In genomic region chr14:68807148-68807600, GRCh38 we compare ENCODE assay signal across 8 cellular contexts. TPM values are rescaled to one million over a fixed set of nuclear protein-coding genes. Genes with fewer than 3 reads are reported as not detected.
DNase-seq lines count a peak whose midpoint lies in the region; ATAC-seq and TF ChIP-seq lines count a peak whose summit lies in the region.

No MANE protein-coding gene starts in this region.

- H3K4me3 ChIP-seq in Karpas-422 (ENCODE audit: low read length), result no peak overlapping the region
- H3K4me3 ChIP-seq in liver (ENCODE audit: low read depth in 1 of 3, low read length in 3 of 3), result no peak overlapping the region
- H3K4me3 ChIP-seq in thyroid gland (replicated peaks in 1 of 3), result no peak overlapping the region

- H3K36me3 Mint-ChIP-seq in CD4-positive, alpha-beta T cell (ENCODE audit: low read depth), result no peaks in the 10 kb centered on the region
- H3K36me3 Mint-ChIP-seq in MCF 10A (ENCODE audit: insufficient read depth, unreplicated experiment) (peaks cover 6% of the 10 kb centered on the region), natural killer cell (peaks cover 4% of the 10 kb centered on the region)

- peak overlapping the region; percentile 46; the same call in 1 of the 2 replicates for H2AFZ ChIP-seq in Karpas-422 (ENCODE audit: low read length)

- no peaks in the 10 kb centered on the region for H3K9me3 ChIP-seq in CD4-positive, alpha-beta T cell (ENCODE audit: control insufficient read depth, low read length)
- H3K9me3 ChIP-seq in Karpas-422 (ENCODE audit: low read length) (peaks cover 2% of the 10 kb centered on the region), liver (ENCODE audit: control insufficient read depth in 4 of 4, low read length in 3 of 4) (no peaks in the 10 kb centered on the region), thyroid gland (no peaks in the 10 kb centered on the region)

- intact Hi-C loops in CD4-positive, alpha-beta T cell (cut with DNase I, micrococcal nuclease), result no loop called here
- intact Hi-C loops in MCF 10A (cut with micrococcal nuclease), result no loop called here
- intact Hi-C loops in thyroid gland (cut with DNase I), result no loop called here
- intact Hi-C loops in natural killer cell (cut with micrococcal nuclease), result no loop called here

- 15% methylated on average over 10 of the region's 10 CpGs for whole genome bisulfite sequencing in liver
- WGBS in thyroid gland, 2 donors, result 25 to 34% methylated on average over 6 to 10 of the region's 10 CpGs

- H3K9ac ChIP-seq in Karpas-422 (ENCODE audit: low read length), result peak overlapping the region; percentile 57
- no peak overlapping the region for H3K9ac ChIP-seq in liver (ENCODE audit: low read depth in 1 of 2, low read length in 2 of 2)

- peaks cover 16% of the 10 kb centered on the region for H3K4me1 ChIP-seq in Karpas-422 (ENCODE audit: low read length)
- peaks cover 12 to 22% (median 18%) of the 10 kb centered on the region in 4 donors for H3K4me1 ChIP-seq in liver (ENCODE audit: control insufficient read depth in 4 of 4, insufficient read depth in 4 of 4, low read length in 3 of 4)
- H3K4me1 ChIP-seq in thyroid gland, result peaks cover 41 to 43% of the 10 kb centered on the region in 2 donors

- peak; percentile 49 for ATAC-seq in CD4-positive, alpha-beta T cell (ENCODE audit: poor library complexity)
- ATAC-seq in natural killer cell (no peak), GM18873 (IDR thresholded peaks at IDR 0.05; ENCODE audit: low FRiP score, unreplicated experiment) (no peak)

- peaks cover 49% of the 10 kb centered on the region for H3K4me1 Mint-ChIP-seq in CD4-positive, alpha-beta T cell (ENCODE audit: low read depth)
- H3K4me1 Mint-ChIP-seq in MCF 10A (ENCODE audit: insufficient read depth, unreplicated experiment) (peaks cover 11% of the 10 kb centered on the region), natural killer cell (peaks cover 6 to 24% of the 10 kb centered on the region in 2 donors)

- peak in 1 of 10 experiments; percentile 16 for DNase-seq in CD4-positive, alpha-beta T cell
- DNase-seq in Karpas-422 (peak; percentile 75), MCF 10A (ENCODE audit: unreplicated experiment) (peak; percentile 65), thyroid gland (peak; percentile 47 to 63), natural killer cell (no peak), GM19238 (ENCODE audit: insufficient read length, low spot score) (no peak)

- H3K9me3 Mint-ChIP-seq in CD4-positive, alpha-beta T cell, result peaks cover 2% of the 10 kb centered on the region
- H3K9me3 Mint-ChIP-seq in MCF 10A (ENCODE audit: unreplicated experiment) (peaks cover under 1% of the 10 kb centered on the region), natural killer cell (peaks cover 0 to under 1% of the 10 kb centered on the region in 2 donors)

- no peaks in the 10 kb centered on the region for H3K79me2 ChIP-seq in Karpas-422 (ENCODE audit: low read length)

- CTCF ChIA-PET in CD4-positive, alpha-beta T cell (lab: Charles Lee), result no interaction called here
- CTCF ChIA-PET in MCF 10A (lab: Yijun Ruan, JAX), result interaction anchor here (0.6 to 2.0 kb wide), 4 partner anchors 9 to 259 kb away, joined by 3 to 10 read pairs (median 4); no protein-coding TSS in a partner anchor

- no TSS peak for BruUV-seq in MCF 10A (replicated peaks; lab: Mats Ljungman, UMichigan)

- no peaks in the 10 kb centered on the region for H3K9me2 ChIP-seq in Karpas-422 (replicated peaks; ENCODE audit: insufficient read depth, low read length)

- TF ChIP-seq CTCF in CD4-positive, alpha-beta T cell (IDR thresholded peaks at IDR 0.05), result no peak
- no peak for TF ChIP-seq CTCF in MCF 10A (IDR thresholded peaks at IDR 0.05; ENCODE audit: unreplicated experiment)
- no peak for TF ChIP-seq CTCF in liver (IDR thresholded peaks at IDR 0.05; ENCODE audit: low read depth, low read length, missing input control)
- TF ChIP-seq CTCF in thyroid gland (IDR thresholded peaks at IDR 0.05), result no peak
- TF ChIP-seq CTCF in natural killer cell (IDR thresholded peaks at IDR 0.05), result no peak

- no peaks in the 10 kb centered on the region for H3K27me3 ChIP-seq in CD4-positive, alpha-beta T cell (ENCODE audit: control insufficient read depth, insufficient read depth, low read length)
- no peaks in the 10 kb centered on the region for H3K27me3 ChIP-seq in Karpas-422 (ENCODE audit: low read length)
- H3K27me3 ChIP-seq in liver (ENCODE audit: control insufficient read depth in 4 of 4, insufficient read depth in 4 of 4, low read length in 3 of 4), result no peaks in the 10 kb centered on the region
- H3K27me3 ChIP-seq in thyroid gland, result no peaks in the 10 kb centered on the region

- H3K27ac ChIP-seq in CD4-positive, alpha-beta T cell (ENCODE audit: low read depth, low read length), result peak overlapping the region; percentile 37
- H3K27ac ChIP-seq in Karpas-422 (ENCODE audit: low read length) (no peak overlapping the region), liver (ENCODE audit: low read depth in 1 of 2, low read length in 2 of 2) (peak overlapping the region; percentile 45 to 64), thyroid gland (peak overlapping the region; percentile 21 to 67 (median 42))

- peak overlapping the region; percentile 31 for H3K4me2 ChIP-seq in Karpas-422 (ENCODE audit: low read depth, low read length, poor library complexity, severe bottlenecking)

- peak overlapping the region; percentile 42 for H3K27ac Mint-ChIP-seq in CD4-positive, alpha-beta T cell
- H3K27ac Mint-ChIP-seq in MCF 10A (ENCODE audit: low read depth, unreplicated experiment) (peak overlapping the region; percentile 84), natural killer cell (no peak overlapping the region)

- H4K20me1 ChIP-seq in Karpas-422 (ENCODE audit: insufficient read depth, low read depth, low read length), result no peaks in the 10 kb centered on the region

- POLR2A ChIA-PET in CD4-positive, alpha-beta T cell (lab: Charles Lee), result interaction anchor here (0.7 to 17.9 kb wide), 4 partner anchors 8 to 300 kb away, joined by 3 to 816 read pairs (median 15); partner anchors contain the start of gene ZFP36L1
- POLR2A ChIA-PET in MCF 10A (lab: Yijun Ruan, JAX), result interaction anchor here (0.9 to 2.2 kb wide), 7 partner anchors 9 to 867 kb away, joined by 4 to 18 read pairs (median 6); partner anchors contain the start of gene ZFP36L1

- TF ChIP-seq RAD21 in liver (IDR thresholded peaks at IDR 0.05), result peak; percentile 14 to 21

- H3K36me3 ChIP-seq in Karpas-422 (ENCODE audit: insufficient read depth, low read length), result peaks cover under 1% of the 10 kb centered on the region; the same call in 1 of the 2 replicates
- no peaks in the 10 kb centered on the region for H3K36me3 ChIP-seq in liver (ENCODE audit: control insufficient read depth in 4 of 4, insufficient read depth in 3 of 4, low read depth in 1 of 4, low read length in 3 of 4)
- no peaks in the 10 kb centered on the region for H3K36me3 ChIP-seq in thyroid gland

- TF ChIP-seq POLR2A in thyroid gland (IDR thresholded peaks at IDR 0.05), result no peak

- H3K4me3 Mint-ChIP-seq in CD4-positive, alpha-beta T cell, result no peak overlapping the region
- H3K4me3 Mint-ChIP-seq in MCF 10A (ENCODE audit: unreplicated experiment), result no peak overlapping the region
- no peak overlapping the region for H3K4me3 Mint-ChIP-seq in natural killer cell

- H3K27me3 Mint-ChIP-seq in CD4-positive, alpha-beta T cell, result no peaks in the 10 kb centered on the region
- H3K27me3 Mint-ChIP-seq in MCF 10A (ENCODE audit: insufficient read depth, unreplicated experiment) (no peaks in the 10 kb centered on the region), natural killer cell (ENCODE audit: low read depth in 2 of 2) (no peaks in the 10 kb centered on the region)

TF ChIP-seq in liver, 16 proteins besides CTCF, POLR2A, EP300 and RAD21:
- TF ChIP-seq HNF4A (conservative IDR thresholded peaks at IDR 0.05), result peak in 1 of 2 donors; percentile 32
- TF ChIP-seq, protein P1, sequence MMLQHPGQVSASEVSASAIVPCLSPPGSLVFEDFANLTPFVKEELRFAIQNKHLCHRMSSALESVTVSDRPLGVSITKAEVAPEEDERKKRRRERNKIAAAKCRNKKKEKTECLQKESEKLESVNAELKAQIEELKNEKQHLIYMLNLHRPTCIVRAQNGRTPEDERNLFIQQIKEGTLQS (IDR thresholded peaks at IDR 0.05), result no peak
- peak; percentile 41 for TF ChIP-seq SP1 (IDR thresholded peaks at IDR 0.05)
- no peak for TF ChIP-seq JUND (IDR thresholded peaks at IDR 0.05)
- TF ChIP-seq RXRA (IDR thresholded peaks at IDR 0.05), result peak in 1 of 2 donors; percentile 35
- peak; percentile 40 for TF ChIP-seq FOXA2 (IDR thresholded peaks at IDR 0.05)
- TF ChIP-seq, protein P2, sequence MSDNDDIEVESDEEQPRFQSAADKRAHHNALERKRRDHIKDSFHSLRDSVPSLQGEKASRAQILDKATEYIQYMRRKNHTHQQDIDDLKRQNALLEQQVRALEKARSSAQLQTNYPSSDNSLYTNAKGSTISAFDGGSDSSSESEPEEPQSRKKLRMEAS (IDR thresholded peaks at IDR 0.05), result peak; percentile 74
- TF ChIP-seq FOXA1 (IDR thresholded peaks at IDR 0.05), result no peak
- TF ChIP-seq NR2F2 (IDR thresholded peaks at IDR 0.05), result no peak
- TF ChIP-seq HNF4G (IDR thresholded peaks at IDR 0.05), result no peak
- peak; percentile 25 for TF ChIP-seq YY1 (IDR thresholded peaks at IDR 0.05)
- TF ChIP-seq EGR1 (IDR thresholded peaks at IDR 0.05; ENCODE audit: low read depth in 2 of 2), result peak; percentile 38 to 60
- no peak for TF ChIP-seq ZBTB33 (IDR thresholded peaks at IDR 0.05)
TF ChIP-seq in liver: peak in this region for 7.

RNA-seq across cellular contexts. Expression of gene ZFP36L1, which starts 14.3 kb away (rescaled TPM):
- total RNA-seq in CD4-positive, alpha-beta T cell, result 100 to 1,000 TPM; 254 to 258 TPM
- total RNA-seq in Karpas-422 (2014; rRNA removed; shearing (Covaris generic); ENCODE audit: low replicate concordance), result 76.8 and 118 TPM in 2 replicates
- total RNA-seq in MCF 10A (2022) (376 and 426 TPM in 2 replicates), liver (10 to 100 TPM; 25.0 to 58.2 TPM), thyroid gland (100 to 1,000 TPM in 3 of 4 donors, 10 to 100 TPM in 1; 96.9 to 274 (median 127) TPM), natural killer cell (100 to 1,000 TPM; 143 to 167 (median 166) TPM)
- 100 to 1,000 TPM in 1 of 2 donors, 10 to 100 TPM in 1; 80.8 to 170 TPM for polyA plus RNA-seq in liver

Comparison
In these comparisons a context has a peak if more than half of its experiments do, and no peak if none do; other contexts are left out.
1. DNase-seq: peak in Karpas-422 (single experiment), MCF 10A (single experiment) and thyroid gland (2 of 2); none in natural killer cell (single experiment) and GM19238 (single experiment).
2. H3K27ac Mint-ChIP-seq: peak in CD4-positive, alpha-beta T cell (single experiment) and MCF 10A (single experiment); none in natural killer cell (0 of 2).